Comparison of ENCODE assay signal across 20 cellular contexts in genomic region chr2:218452079-218452478, GRCh38. TPM values are rescaled to one million over a fixed set of nuclear protein-coding genes. Genes with fewer than 3 reads are reported as not detected.
DNase-seq lines count a peak whose midpoint lies in the region; ATAC-seq, FAIRE-seq and TF ChIP-seq lines count a peak whose summit lies in the region.
"Had no signal": no experiment of that assay in that cellular context is flagged by ENCODE, and none has a peak within 500 bp of the region (broad histone marks: within the 10 kb centered on the region; RNA-seq: fewer than 3 reads in every experiment).

No MANE protein-coding gene starts in this region.

- no peak overlapping the region for H3K9ac ChIP-seq in HepG2 (ENCODE audit: insufficient read depth, low read depth, low read length)
- no peak overlapping the region; a peak in 1 of 4 replicates for H3K9ac ChIP-seq in K562 (ENCODE audit: insufficient read depth in 1 of 2, low read depth in 2 of 2, low read length in 2 of 2)

- H3K9me3 ChIP-seq in HepG2 (ENCODE audit: low read length), result no peaks in the 10 kb centered on the region
- no peaks in the 10 kb centered on the region for H3K9me3 ChIP-seq in right lobe of liver
- H3K9me3 ChIP-seq in K562 (replicated peaks; ENCODE audit: control insufficient read depth, insufficient read depth, low read depth, low read length), result no peaks in the 10 kb centered on the region
- H3K9me3 ChIP-seq: HAP-1 had no signal

- H3K9me1 ChIP-seq in K562 (ENCODE audit: control insufficient read depth, insufficient read depth, low read length), result no peaks in the 10 kb centered on the region

- no peaks in the 10 kb centered on the region for H3K79me2 ChIP-seq in HepG2 (ENCODE audit: insufficient read depth, low read length)
- no peaks in the 10 kb centered on the region for H3K79me2 ChIP-seq in K562 (ENCODE audit: control insufficient read depth, insufficient read depth, low read length)

- intact Hi-C loops in HepG2 (cut with micrococcal nuclease; ENCODE audit: unreplicated experiment) (no loop called here), right lobe of liver (cut with DNase I) (no loop called here), K562 (cut with micrococcal nuclease) (loop anchor here (5.0 kb wide), 1 partner anchor 45 kb away; no protein-coding TSS in a partner anchor)

- no peak overlapping the region for H2AFZ ChIP-seq in HepG2 (ENCODE audit: low read length)
- no peak overlapping the region for H2AFZ ChIP-seq in K562 (ENCODE audit: low read depth, low read length)

- no peak for ATAC-seq in HepG2
- ATAC-seq in right lobe of liver, result no peak
- ATAC-seq in K562, result peak; percentile 59; the same call in 1 of the 3 replicates

- BruUV-seq in HepG2 (replicated peaks; lab: Mats Ljungman, UMichigan) (no TSS peak), K562 (replicated peaks; lab: Mats Ljungman, UMichigan) (no TSS peak)

- no peak for TF ChIP-seq POLR2A in HepG2 (IDR thresholded peaks at IDR 0.05; ENCODE audit: insufficient read depth in 1 of 2, low read depth in 2 of 2, low read length in 2 of 2)
- no peak for TF ChIP-seq POLR2A in right lobe of liver (IDR thresholded peaks at IDR 0.05)
- no peak for TF ChIP-seq POLR2A in K562 (conservative IDR thresholded peaks at IDR 0.05)

- H3K27ac ChIP-seq in HepG2 (ENCODE audit: extremely low read length, insufficient read depth, low read length) (no peak overlapping the region), right lobe of liver (no peak overlapping the region), K562 (ENCODE audit: extremely low read depth, low read depth, low read length) (peak overlapping the region; percentile 47; the same call in 1 of the 3 replicates), urinary bladder (ENCODE audit: low read depth) (peak overlapping the region; percentile 10)

- 89% methylated on average over 1 of the region's 1 CpG for WGBS in HepG2 (ENCODE audit: low lambda C conversion rate)
- 42% methylated on average over 1 of the region's 1 CpG for WGBS in right lobe of liver (ENCODE audit: insufficient coverage, low coverage, low lambda C conversion rate, missing lambda C conversion rate)
- 0% methylated on average over 1 of the region's 1 CpG for WGBS in K562 (ENCODE audit: insufficient coverage, low coverage, missing lambda C conversion rate)
- 82% methylated on average over 1 of the region's 1 CpG for WGBS in urinary bladder

- DNase-seq in HepG2 (ENCODE audit: low spot score) (no peak), right lobe of liver (no peak), K562 (ENCODE audit: extremely low read depth in 1 of 4, low spot score in 3 of 4) (peak in 1 of 4 experiments; percentile 8), GM20000 (ENCODE audit: low spot score) (no peak), NCI-H1105 (lab: John Stamatoyannopoulos, UW) (no peak)
- DNase-seq: C1 segment of cervical spinal cord; Calu3; CD4-positive, alpha-beta memory T cell; COR-L47; DMS53; DMS79 treated with DMSO at 0.1 percent for 48 hours; GOT3 had no signal

- H3K27me3 ChIP-seq in HepG2 (ENCODE audit: control insufficient read depth in 1 of 2, insufficient read depth in 2 of 2, low read length in 2 of 2) (no peaks in the 10 kb centered on the region), right lobe of liver (no peaks in the 10 kb centered on the region), K562 (ENCODE audit: control insufficient read depth in 2 of 2, insufficient read depth in 2 of 2, low read length in 2 of 2) (no peaks in the 10 kb centered on the region)

- POLR2A ChIA-PET in HepG2 (lab: Yijun Ruan, JAX), result no interaction called here
- POLR2A ChIA-PET in K562 (lab: Yijun Ruan, JAX), result no interaction called here

- CTCF ChIA-PET in HepG2 (lab: Yijun Ruan, JAX; ENCODE audit: low intra/inter-chr PET ratio, low total read pairs) (no interaction called here), K562 (lab: Yijun Ruan, JAX; ENCODE audit: low intra/inter-chr PET ratio) (no interaction called here)

- no peak for FAIRE-seq in HepG2 (lab: Jason Lieb, UNC)
- no peak for FAIRE-seq in K562 (lab: Jason Lieb, UNC)
- FAIRE-seq: GM12892, H54 had no signal

- TF ChIP-seq RAD21 in HepG2 (CRISPR knock-in tag; IDR thresholded peaks at IDR 0.05) (no peak), K562 (CRISPR knock-in tag; conservative IDR thresholded peaks at IDR 0.05 in 1 of 2, IDR thresholded peaks at IDR 0.05 in 1 of 2) (no peak)

- H3K4me1 ChIP-seq in HepG2 (ENCODE audit: insufficient read depth, low read length), result peaks cover 33% of the 10 kb centered on the region
- H3K4me1 ChIP-seq in right lobe of liver, result peaks cover 0 to 9% (median 3%) of the 10 kb centered on the region in 4 donors
- H3K4me1 ChIP-seq in K562 (replicated peaks in 1 of 2; ENCODE audit: control insufficient read depth in 2 of 2, insufficient read depth in 2 of 2, low read length in 2 of 2), result peaks cover 0 to 3% of the 10 kb centered on the region in 2 experiments; a peak in 2 of 5 replicates
- no peaks in the 10 kb centered on the region for H3K4me1 ChIP-seq in urinary bladder (ENCODE audit: insufficient read depth)
- H3K4me1 ChIP-seq: HAP-1 had no signal

- H3K4me2 ChIP-seq in HepG2 (ENCODE audit: low read depth, low read length), result no peak overlapping the region
- H3K4me2 ChIP-seq in K562 (ENCODE audit: insufficient read depth, low read length), result no peak overlapping the region

- in situ Hi-C loops in HepG2 (cut with HindIII; ENCODE audit: extremely low pct_ligation_motif_present, low pct_unique_long_range_greater_than_20kb) (no loop called here), K562 (cut with MboI) (no loop called here)

- TF ChIP-seq EP300 in HepG2 (IDR thresholded peaks at IDR 0.05; ENCODE audit: low read depth in 2 of 2, low read length in 2 of 2) (no peak), HepG2 (CRISPR knock-in tag; IDR thresholded peaks at IDR 0.05; ENCODE audit: borderline replicate concordance) (no peak), K562 (IDR thresholded peaks at IDR 0.05; ENCODE audit: low read length) (no peak)

- H3K36me3 ChIP-seq in HepG2 (replicated peaks in 1 of 2; ENCODE audit: control insufficient read depth in 1 of 2, insufficient read depth in 2 of 2, low read length in 2 of 2) (peaks cover 9 to 54% of the 10 kb centered on the region in 2 experiments), right lobe of liver (peaks cover 0 to 42% (median 12%) of the 10 kb centered on the region in 4 donors), K562 (ENCODE audit: control insufficient read depth, insufficient read depth, low read length) (peaks cover 57% of the 10 kb centered on the region), urinary bladder (ENCODE audit: insufficient read depth) (no peaks in the 10 kb centered on the region)

- TF ChIP-seq CTCF in HepG2 (CRISPR knock-in tag; IDR thresholded peaks at IDR 0.05), result no peak
- TF ChIP-seq CTCF in right lobe of liver (IDR thresholded peaks at IDR 0.05), result no peak
- TF ChIP-seq CTCF in K562 (IDR thresholded peaks at IDR 0.05 in 2 of 3, conservative IDR thresholded peaks at IDR 0.05 in 1 of 3; ENCODE audit: insufficient read depth in 2 of 3, low read depth in 1 of 3, low read length in 3 of 3), result no peak
- no peak for TF ChIP-seq CTCF in GM20000 (IDR thresholded peaks at IDR 0.05; ENCODE audit: extremely low read depth, missing control alignments)

- H4K20me1 ChIP-seq in HepG2 (ENCODE audit: insufficient read depth, low read length), result no peaks in the 10 kb centered on the region
- H4K20me1 ChIP-seq in K562 (replicated peaks; ENCODE audit: control insufficient read depth, insufficient read depth, low read length), result no peaks in the 10 kb centered on the region

- H3K4me3 ChIP-seq in HepG2 (replicated peaks in 1 of 3; ENCODE audit: insufficient read depth in 1 of 3, low read depth in 2 of 3, low read length in 3 of 3), result no peak overlapping the region
- H3K4me3 ChIP-seq in right lobe of liver, result no peak overlapping the region
- H3K4me3 ChIP-seq in K562, result no peak overlapping the region
- H3K4me3 ChIP-seq in urinary bladder (ENCODE audit: low read depth, low read length), result no peak overlapping the region
- H3K4me3 ChIP-seq: HAP-1 had no signal

RNA-seq across cellular contexts. Expression of gene VIL1, which starts 33.2 kb away (rescaled TPM):
- total RNA-seq in HepG2 (2016; rRNA removed; fragmentation: Illumina TruSeq; extraction: Trizol), result 301 and 337 TPM in 2 replicates
- total RNA-seq in HepG2 (2016; cell fraction: cytosol; rRNA removed; fragmentation: Illumina TruSeq; extraction: Trizol; ENCODE audit: low read depth), result 59.0 and 67.7 TPM in 2 replicates
- 281 and 313 TPM in 2 replicates for total RNA-seq in HepG2 (2016; cell fraction: insoluble cytoplasmic fraction; rRNA removed; fragmentation: Illumina TruSeq; extraction: Trizol)
- 183 and 224 TPM in 2 replicates for total RNA-seq in HepG2 (2016; cell fraction: membrane; rRNA removed; fragmentation: Illumina TruSeq; extraction: Trizol)
- total RNA-seq in HepG2 (2016; cell fraction: nucleus; rRNA removed; fragmentation: Illumina TruSeq; extraction: Trizol), result 188 and 190 TPM in 2 replicates
- 287 and 352 TPM in 2 replicates for polyA plus RNA-seq in HepG2 (2011; rRNA removed)
- polyA plus RNA-seq in HepG2 (2011; cell fraction: cytosol; rRNA removed), result 169 and 211 TPM in 2 replicates
- polyA plus RNA-seq in HepG2 (2011; cell fraction: nucleus; rRNA removed), result 756 and 778 TPM in 2 replicates
- polyA plus RNA-seq in HepG2 (2012), result 201 and 249 TPM in 2 replicates
- polyA plus RNA-seq in HepG2 (2016; cell fraction: cytosol; fragmentation: Illumina TruSeq; extraction: Trizol; ENCODE audit: low read depth), result 85.6 and 100 TPM in 2 replicates
- 215 and 265 TPM in 2 replicates for polyA plus RNA-seq in HepG2 (2016; cell fraction: insoluble cytoplasmic fraction; fragmentation: Illumina TruSeq; extraction: Trizol; ENCODE audit: low read depth)
- polyA plus RNA-seq in HepG2 (2016; cell fraction: membrane; fragmentation: Illumina TruSeq; extraction: Trizol; ENCODE audit: low read depth), result 117 and 144 TPM in 2 replicates
- 336 and 399 TPM in 2 replicates for polyA plus RNA-seq in HepG2 (2016; cell fraction: nucleus; fragmentation: Illumina TruSeq; extraction: Trizol; ENCODE audit: insufficient read depth, low read depth)
- 0.19 and 699 TPM in 2 replicates for polyA minus RNA-seq in HepG2 (2011; rRNA and poly(A)+ RNA removed; ENCODE audit: low replicate concordance)
- 138 and 156 TPM in 2 replicates for polyA minus RNA-seq in HepG2 (2011; cell fraction: cytosol; rRNA and poly(A)+ RNA removed)
- 112 and 120 TPM in 2 replicates for polyA minus RNA-seq in HepG2 (2011; cell fraction: nucleus; rRNA and poly(A)+ RNA removed)
- 100 to 1,000 TPM in 1 of 6 experiments, 10 to 100 TPM in 2, 1 to 10 TPM in 3; 2.1 to 118 (median 19.1) TPM for total RNA-seq in right lobe of liver
- total RNA-seq in K562 (2011; cell fraction: chromatin; rRNA removed; ENCODE audit: low replicate concordance), result 1.4 and 2.1 TPM in 2 replicates
- total RNA-seq in K562 (2011; cell fraction: nucleolus; rRNA removed), result 0.79 and 1.2 TPM in 2 replicates
- total RNA-seq in K562 (2011; cell fraction: nucleoplasm; rRNA removed), result 0.44 and 1.4 TPM in 2 replicates
- 1.7 and 2.6 TPM in 2 replicates for total RNA-seq in K562 (2014; rRNA removed)
- 1.1 and 1.2 TPM in 2 replicates for total RNA-seq in K562 (2014; rRNA removed; fragmentation: Illumina TruSeq; extraction: Trizol)
- total RNA-seq in K562 (2015; rRNA removed; fragmentation: Illumina TruSeq; extraction: Trizol), result 0.51 and 0.75 TPM in 2 replicates
- total RNA-seq in K562 (2021), result 2.4 and 2.7 TPM in 2 replicates
- 0.46 and 0.63 TPM in 2 replicates for polyA plus RNA-seq in K562 (2011; rRNA removed)
- 0.35 and 1.5 TPM in 2 replicates for polyA plus RNA-seq in K562 (2011; cell fraction: cytosol; rRNA removed)
- polyA plus RNA-seq in K562 (2011; cell fraction: nucleus; rRNA removed), result 0.84 and 2.7 TPM in 2 replicates
- 0.54 and 0.72 TPM in 2 replicates for polyA plus RNA-seq in K562 (2012)
- 1.2 and 2.0 TPM in 2 replicates for polyA plus RNA-seq in K562 (2014; fragmentation: Illumina TruSeq; extraction: Trizol)
- under 1 TPM; 0.62 to 0.73 TPM for polyA plus RNA-seq in K562 (2014; fragmentation: Nextera tagmentation; extraction: Ambion mirVana)
- 1.9 and 3.7 TPM in 2 replicates for polyA plus RNA-seq in K562 (2014; rRNA removed)
- 0.60 and 1.7 TPM in 2 replicates for polyA minus RNA-seq in K562 (2011; rRNA and poly(A)+ RNA removed)
- polyA minus RNA-seq in K562 (2011; cell fraction: cytosol; rRNA and poly(A)+ RNA removed), result 0.57 and 1.2 TPM in 2 replicates
- 0.27 and 0.33 TPM in 2 replicates for polyA minus RNA-seq in K562 (2011; cell fraction: nucleus; rRNA and poly(A)+ RNA removed)
- total RNA-seq in urinary bladder, result not detected
- 0.08 TPM for polyA plus RNA-seq in urinary bladder
- total RNA-seq: A172; A673; CD4-positive, alpha-beta memory T cell; G401 had no signal
- polyA plus RNA-seq: BJ; CD4-positive, alpha-beta memory T cell had no signal

RNA-seq across cellular contexts. Expression of gene CTDSP1, which starts 52.4 kb away (rescaled TPM):
- 78.5 and 91.0 TPM in 2 replicates for total RNA-seq in HepG2 (2016; rRNA removed; fragmentation: Illumina TruSeq; extraction: Trizol)
- 61.6 and 62.5 TPM in 2 replicates for total RNA-seq in HepG2 (2016; cell fraction: cytosol; rRNA removed; fragmentation: Illumina TruSeq; extraction: Trizol; ENCODE audit: low read depth)
- 72.7 and 92.2 TPM in 2 replicates for total RNA-seq in HepG2 (2016; cell fraction: insoluble cytoplasmic fraction; rRNA removed; fragmentation: Illumina TruSeq; extraction: Trizol)
- total RNA-seq in HepG2 (2016; cell fraction: membrane; rRNA removed; fragmentation: Illumina TruSeq; extraction: Trizol), result 98.7 and 108 TPM in 2 replicates
- 63.4 and 77.8 TPM in 2 replicates for total RNA-seq in HepG2 (2016; cell fraction: nucleus; rRNA removed; fragmentation: Illumina TruSeq; extraction: Trizol)
- polyA plus RNA-seq in HepG2 (2011; rRNA removed), result 268 and 270 TPM in 2 replicates
- 216 and 257 TPM in 2 replicates for polyA plus RNA-seq in HepG2 (2011; cell fraction: cytosol; rRNA removed)
- polyA plus RNA-seq in HepG2 (2011; cell fraction: nucleus; rRNA removed), result 595 and 749 TPM in 2 replicates
- 72.7 and 87.5 TPM in 2 replicates for polyA plus RNA-seq in HepG2 (2012)
- polyA plus RNA-seq in HepG2 (2016; cell fraction: cytosol; fragmentation: Illumina TruSeq; extraction: Trizol; ENCODE audit: low read depth), result 60.8 and 65.7 TPM in 2 replicates
- polyA plus RNA-seq in HepG2 (2016; cell fraction: insoluble cytoplasmic fraction; fragmentation: Illumina TruSeq; extraction: Trizol; ENCODE audit: low read depth), result 106 and 117 TPM in 2 replicates
- 114 and 123 TPM in 2 replicates for polyA plus RNA-seq in HepG2 (2016; cell fraction: membrane; fragmentation: Illumina TruSeq; extraction: Trizol; ENCODE audit: low read depth)
- 131 and 137 TPM in 2 replicates for polyA plus RNA-seq in HepG2 (2016; cell fraction: nucleus; fragmentation: Illumina TruSeq; extraction: Trizol; ENCODE audit: insufficient read depth, low read depth)
- polyA minus RNA-seq in HepG2 (2011; rRNA and poly(A)+ RNA removed; ENCODE audit: low replicate concordance), result 139 and 364 TPM in 2 replicates
- polyA minus RNA-seq in HepG2 (2011; cell fraction: cytosol; rRNA and poly(A)+ RNA removed), result 88.3 and 92.0 TPM in 2 replicates
- polyA minus RNA-seq in HepG2 (2011; cell fraction: nucleus; rRNA and poly(A)+ RNA removed), result 159 and 160 TPM in 2 replicates
- total RNA-seq in right lobe of liver, result 10 to 100 TPM; 55.1 to 95.9 (median 75.6) TPM
- 51.1 and 151 TPM in 2 replicates for total RNA-seq in K562 (2011; cell fraction: chromatin; rRNA removed; ENCODE audit: low replicate concordance)
- 120 and 129 TPM in 2 replicates for total RNA-seq in K562 (2011; cell fraction: nucleolus; rRNA removed)
- total RNA-seq in K562 (2011; cell fraction: nucleoplasm; rRNA removed), result 71.7 and 74.3 TPM in 2 replicates
- 50.8 and 65.8 TPM in 2 replicates for total RNA-seq in K562 (2014; rRNA removed)
- total RNA-seq in K562 (2014; rRNA removed; fragmentation: Illumina TruSeq; extraction: Trizol), result 13.6 and 21.0 TPM in 2 replicates
- 45.8 and 45.9 TPM in 2 replicates for total RNA-seq in K562 (2015; rRNA removed; fragmentation: Illumina TruSeq; extraction: Trizol)
- total RNA-seq in K562 (2021), result 67.9 and 74.8 TPM in 2 replicates
- 51.1 and 61.8 TPM in 2 replicates for polyA plus RNA-seq in K562 (2011; rRNA removed)
- polyA plus RNA-seq in K562 (2011; cell fraction: cytosol; rRNA removed), result 63.2 and 111 TPM in 2 replicates
- polyA plus RNA-seq in K562 (2011; cell fraction: nucleus; rRNA removed), result 140 and 333 TPM in 2 replicates
- 57.2 and 78.1 TPM in 2 replicates for polyA plus RNA-seq in K562 (2012)
- polyA plus RNA-seq in K562 (2014; fragmentation: Illumina TruSeq; extraction: Trizol), result 44.8 and 59.8 TPM in 2 replicates
- 1 to 10 TPM; 2.4 to 3.4 TPM for polyA plus RNA-seq in K562 (2014; fragmentation: Nextera tagmentation; extraction: Ambion mirVana)
- polyA plus RNA-seq in K562 (2014; rRNA removed), result 71.5 and 72.9 TPM in 2 replicates
- polyA minus RNA-seq in K562 (2011; rRNA and poly(A)+ RNA removed), result 22.3 and 32.5 TPM in 2 replicates
- 34.5 and 39.1 TPM in 2 replicates for polyA minus RNA-seq in K562 (2011; cell fraction: cytosol; rRNA and poly(A)+ RNA removed)
- 70.4 and 70.7 TPM in 2 replicates for polyA minus RNA-seq in K562 (2011; cell fraction: nucleus; rRNA and poly(A)+ RNA removed)
- total RNA-seq in urinary bladder, result 66.2 TPM
- polyA plus RNA-seq in urinary bladder, result 179 TPM

Comparison
In these comparisons a context has a peak if more than half of its experiments do, and no peak if none do; other contexts are left out.
1. H3K27ac ChIP-seq: peak in K562 (single experiment) and urinary bladder (single experiment); none in HepG2 (single experiment) and right lobe of liver (0 of 3).
2. Of the 241 proteins assayed by ChIP-seq in both HepG2 and K562: peak only in HepG2: POLR2G and RBM22; only in K562: CEBPB and DPF2; in both: none; in neither: 236; mixed calls (peak in some experiments, not most) for 1.